ENCODE assay signal across 15 cellular contexts in the genomic region with DNA sequence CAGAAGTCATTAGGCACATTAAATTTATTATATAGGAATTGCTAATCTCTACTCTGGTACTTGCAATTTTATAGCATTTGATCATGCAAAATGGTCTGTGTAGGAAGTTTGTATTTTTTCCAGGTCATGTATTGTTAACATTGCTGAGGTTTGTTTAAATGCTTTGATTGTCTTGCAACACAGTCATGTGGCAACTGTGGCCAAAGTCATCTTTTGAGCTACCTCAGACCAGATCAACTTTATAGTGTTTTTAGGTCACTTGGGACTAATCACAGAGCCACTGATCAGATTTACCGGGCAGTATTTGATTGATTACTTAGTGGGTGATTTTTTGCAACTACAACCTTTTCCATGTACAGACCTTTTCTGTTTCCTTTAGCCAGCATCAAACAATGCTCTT. TPM values are rescaled to one million over a fixed set of nuclear protein-coding genes. Genes with fewer than 3 reads are reported as not detected.
A peak's percentile ranks its signal among the peaks of the same experiment; 100 is the strongest.
DNase-seq lines count a peak whose midpoint lies in the region; ATAC-seq and TF ChIP-seq lines count a peak whose summit lies in the region.
"Had no signal": no experiment of that assay in that cellular context is flagged by ENCODE, and none has a peak within 500 bp of the region (broad histone marks: within the 10 kb centered on the region; RNA-seq: fewer than 3 reads in every experiment).

No MANE protein-coding gene starts in this region.

- DNase-seq in GM23338 (ENCODE audit: low spot score) (no peak), RWPE2 (ENCODE audit: low spot score) (no peak), epithelial cell of prostate (ENCODE audit: low read depth, low spot score) (no peak), right lobe of liver (peak in 1 of 3 donors; percentile 65), NCI-H2081 (lab: John Stamatoyannopoulos, UW) (no peak), uterus (no peak)
- DNase-seq in naive thymus-derived CD8-positive, alpha-beta T cell = no peak
- DNase-seq: ACHN; CD4-positive, CD25-positive, alpha-beta regulatory T cell; GM23248; H7 had no signal

- H3K79me2 ChIP-seq in GM23338 (replicated peaks; ENCODE audit: insufficient read depth) = no peaks in the 10 kb centered on the region

- H2AFZ ChIP-seq in GM23338 = peak overlapping the region; percentile 79
- H2AFZ ChIP-seq: GM23248 had no signal

- H3K9me3 Mint-ChIP-seq in GM23338 = no peaks in the 10 kb centered on the region
- H3K9me3 Mint-ChIP-seq in naive thymus-derived CD8-positive, alpha-beta T cell = no peaks in the 10 kb centered on the region

- H3K9me2 ChIP-seq in GM23338 (ENCODE audit: insufficient read depth) = no peaks in the 10 kb centered on the region

- H3F3A ChIP-seq in GM23338 (replicated peaks; ENCODE audit: low read depth) = no peaks in the 10 kb centered on the region

- H3K27me3 Mint-ChIP-seq in GM23338 (ENCODE audit: insufficient read depth, low read depth, poor library complexity) = peaks cover 5% of the 10 kb centered on the region
- peaks cover 0 to 7% (median 4%) of the 10 kb centered on the region in 5 donors for H3K27me3 Mint-ChIP-seq in naive thymus-derived CD8-positive, alpha-beta T cell

- H3K4me2 ChIP-seq in GM23338 = no peak overlapping the region
- H3K4me2 ChIP-seq: BLaER1 treated with 17β-estradiol and CSF1 and Interleukin-3, amounts not matched to agents 10 nM and 100 nM had no signal

- H3K36me3 ChIP-seq in GM23338 (ENCODE audit: insufficient read depth) (no peaks in the 10 kb centered on the region), RWPE2 (ENCODE audit: low read depth) (peaks cover 83% of the 10 kb centered on the region), right lobe of liver (no peaks in the 10 kb centered on the region), uterus (no peaks in the 10 kb centered on the region)
- H3K36me3 ChIP-seq: BLaER1 treated with 17β-estradiol and CSF1 and Interleukin-3, amounts not matched to agents 10 nM and 100 nM had no signal

- H4K20me1 ChIP-seq in GM23338 (replicated peaks; ENCODE audit: insufficient read depth) = no peaks in the 10 kb centered on the region
- H4K20me1 ChIP-seq: BLaER1 treated with 17β-estradiol and CSF1 and Interleukin-3, amounts not matched to agents 10 nM and 100 nM had no signal

- intact Hi-C loops in right lobe of liver (cut with DNase I) = no loop called here
- intact Hi-C loops in uterus (cut with DNase I; ENCODE audit: low total_unique reads) = no loop called here

- H3K4me1 Mint-ChIP-seq in GM23338 = no peaks in the 10 kb centered on the region; the same call in 2 of the 3 replicates
- H3K4me1 Mint-ChIP-seq in naive thymus-derived CD8-positive, alpha-beta T cell = no peaks in the 10 kb centered on the region
- H3K4me1 Mint-ChIP-seq: CD4-positive, CD25-positive, alpha-beta regulatory T cell had no signal

- no peak overlapping the region for H3K27ac ChIP-seq in GM23338 (ENCODE audit: low read depth)
- H3K27ac ChIP-seq in RWPE2 (ENCODE audit: poor library complexity, severe bottlenecking) = peak overlapping the region; percentile 96
- H3K27ac ChIP-seq in epithelial cell of prostate = peak overlapping the region; percentile 98
- H3K27ac ChIP-seq in right lobe of liver = peak overlapping the region in 1 of 3 donors; percentile 42
- no peak overlapping the region for H3K27ac ChIP-seq in uterus
- H3K27ac ChIP-seq: BLaER1 treated with 17β-estradiol and CSF1 and Interleukin-3, amounts not matched to agents 10 nM and 100 nM; GM23248 had no signal

- H3K36me3 Mint-ChIP-seq in GM23338 (ENCODE audit: low read depth) = no peaks in the 10 kb centered on the region
- H3K36me3 Mint-ChIP-seq in naive thymus-derived CD8-positive, alpha-beta T cell = no peaks in the 10 kb centered on the region
- H3K36me3 Mint-ChIP-seq: CD4-positive, CD25-positive, alpha-beta regulatory T cell had no signal

- POLR2A ChIA-PET in naive thymus-derived CD8-positive, alpha-beta T cell (lab: Charles Lee) = no interaction called here

- H3K4me1 ChIP-seq in GM23338 (ENCODE audit: insufficient read depth) = no peaks in the 10 kb centered on the region
- peaks cover 38% of the 10 kb centered on the region for H3K4me1 ChIP-seq in RWPE2 (ENCODE audit: insufficient read depth, poor library complexity, severe bottlenecking)
- peaks cover 0 to 14% (median 5%) of the 10 kb centered on the region in 4 donors for H3K4me1 ChIP-seq in right lobe of liver
- H3K4me1 ChIP-seq in uterus = no peaks in the 10 kb centered on the region

- no peaks in the 10 kb centered on the region for H3K9me3 ChIP-seq in RWPE2 (ENCODE audit: severe bottlenecking)
- no peaks in the 10 kb centered on the region for H3K9me3 ChIP-seq in right lobe of liver
- no peaks in the 10 kb centered on the region for H3K9me3 ChIP-seq in uterus
- H3K9me3 ChIP-seq: BLaER1 treated with 17β-estradiol and CSF1 and Interleukin-3, amounts not matched to agents 10 nM and 100 nM had no signal

- no peak overlapping the region for H3K4me3 Mint-ChIP-seq in GM23338
- no peak overlapping the region for H3K4me3 Mint-ChIP-seq in naive thymus-derived CD8-positive, alpha-beta T cell
- H3K4me3 Mint-ChIP-seq: CD4-positive, CD25-positive, alpha-beta regulatory T cell had no signal

- TF ChIP-seq CTCF in GM23338 (conservative IDR thresholded peaks at IDR 0.05; ENCODE audit: low read depth in 2 of 2) (no peak), RWPE2 (IDR thresholded peaks at IDR 0.05; ENCODE audit: poor library complexity, severe bottlenecking) (no peak), right lobe of liver (IDR thresholded peaks at IDR 0.05) (no peak), uterus (IDR thresholded peaks at IDR 0.05) (no peak)

- H3K27me3 ChIP-seq in GM23338 (ENCODE audit: insufficient read depth) = no peaks in the 10 kb centered on the region
- H3K27me3 ChIP-seq in RWPE2 (ENCODE audit: insufficient read depth, poor library complexity, severe bottlenecking) = no peaks in the 10 kb centered on the region
- no peaks in the 10 kb centered on the region for H3K27me3 ChIP-seq in right lobe of liver
- H3K27me3 ChIP-seq in uterus = no peaks in the 10 kb centered on the region
- H3K27me3 ChIP-seq: BLaER1 treated with 17β-estradiol and CSF1 and Interleukin-3, amounts not matched to agents 10 nM and 100 nM had no signal

- H3K4me3 ChIP-seq in GM23338 = no peak overlapping the region
- peak overlapping the region; percentile 57 for H3K4me3 ChIP-seq in RWPE2 (ENCODE audit: severe bottlenecking)
- H3K4me3 ChIP-seq in right lobe of liver = no peak overlapping the region
- H3K4me3 ChIP-seq in uterus = no peak overlapping the region
- H3K4me3 ChIP-seq: BLaER1 treated with 17β-estradiol and CSF1 and Interleukin-3, amounts not matched to agents 10 nM and 100 nM; GM23248 had no signal

- TF ChIP-seq POLR2A in right lobe of liver (IDR thresholded peaks at IDR 0.05) = no peak
- TF ChIP-seq POLR2A in uterus (IDR thresholded peaks at IDR 0.05) = no peak

- no peak overlapping the region for H3K27ac Mint-ChIP-seq in GM23338
- no peak overlapping the region for H3K27ac Mint-ChIP-seq in naive thymus-derived CD8-positive, alpha-beta T cell
- H3K27ac Mint-ChIP-seq: CD4-positive, CD25-positive, alpha-beta regulatory T cell had no signal

- 23% methylated on average over 1 of the region's 1 CpG for WGBS in right lobe of liver (ENCODE audit: insufficient coverage, low coverage, low lambda C conversion rate, missing lambda C conversion rate)

- ATAC-seq in GM23338 (no peak), RWPE2 (ENCODE audit: low read depth) (no peak), right lobe of liver (peak; percentile 91 to 96 (median 96)), HG03280 (IDR thresholded peaks at IDR 0.05; ENCODE audit: unreplicated experiment) (no peak)
- no peak for ATAC-seq in naive thymus-derived CD8-positive, alpha-beta T cell

TF ChIP-seq in GM23338, 12 proteins besides CTCF, POLR2A, EP300 and RAD21 (continues in another document):
- TF ChIP-seq, protein P1, sequence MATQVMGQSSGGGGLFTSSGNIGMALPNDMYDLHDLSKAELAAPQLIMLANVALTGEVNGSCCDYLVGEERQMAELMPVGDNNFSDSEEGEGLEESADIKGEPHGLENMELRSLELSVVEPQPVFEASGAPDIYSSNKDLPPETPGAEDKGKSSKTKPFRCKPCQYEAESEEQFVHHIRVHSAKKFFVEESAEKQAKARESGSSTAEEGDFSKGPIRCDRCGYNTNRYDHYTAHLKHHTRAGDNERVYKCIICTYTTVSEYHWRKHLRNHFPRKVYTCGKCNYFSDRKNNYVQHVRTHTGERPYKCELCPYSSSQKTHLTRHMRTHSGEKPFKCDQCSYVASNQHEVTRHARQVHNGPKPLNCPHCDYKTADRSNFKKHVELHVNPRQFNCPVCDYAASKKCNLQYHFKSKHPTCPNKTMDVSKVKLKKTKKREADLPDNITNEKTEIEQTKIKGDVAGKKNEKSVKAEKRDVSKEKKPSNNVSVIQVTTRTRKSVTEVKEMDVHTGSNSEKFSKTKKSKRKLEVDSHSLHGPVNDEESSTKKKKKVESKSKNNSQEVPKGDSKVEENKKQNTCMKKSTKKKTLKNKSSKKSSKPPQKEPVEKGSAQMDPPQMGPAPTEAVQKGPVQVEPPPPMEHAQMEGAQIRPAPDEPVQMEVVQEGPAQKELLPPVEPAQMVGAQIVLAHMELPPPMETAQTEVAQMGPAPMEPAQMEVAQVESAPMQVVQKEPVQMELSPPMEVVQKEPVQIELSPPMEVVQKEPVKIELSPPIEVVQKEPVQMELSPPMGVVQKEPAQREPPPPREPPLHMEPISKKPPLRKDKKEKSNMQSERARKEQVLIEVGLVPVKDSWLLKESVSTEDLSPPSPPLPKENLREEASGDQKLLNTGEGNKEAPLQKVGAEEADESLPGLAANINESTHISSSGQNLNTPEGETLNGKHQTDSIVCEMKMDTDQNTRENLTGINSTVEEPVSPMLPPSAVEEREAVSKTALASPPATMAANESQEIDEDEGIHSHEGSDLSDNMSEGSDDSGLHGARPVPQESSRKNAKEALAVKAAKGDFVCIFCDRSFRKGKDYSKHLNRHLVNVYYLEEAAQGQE (IDR thresholded peaks at IDR 0.05; ENCODE audit: unreplicated experiment) = no peak
- TF ChIP-seq ZNF331 (CRISPR knock-in tag; IDR thresholded peaks at IDR 0.05; ENCODE audit: low read depth) (no peak), CREB1 (CRISPR knock-in tag; IDR thresholded peaks at IDR 0.05; ENCODE audit: low read depth) (no peak), JUNB (IDR thresholded peaks at IDR 0.05; ENCODE audit: unreplicated experiment) (no peak), POLR2AphosphoS5 (IDR thresholded peaks at IDR 0.05; ENCODE audit: low read depth) (no peak)

RNA-seq across cellular contexts. Expression of a gene that starts 3.7 kb away (rescaled TPM):
- not detected in 2 replicates for total RNA-seq in GM23338 (2014; rRNA removed; shearing (Covaris generic))
- polyA plus RNA-seq in GM23338 (2016; fragmentation: Nextera tagmentation; extraction: Ambion mirVana) = 0.16 TPM in 1 of 2 replicates, not detected in the other
- total RNA-seq in right lobe of liver (not detected), uterus (under 1 TPM in 1 of 4 donors, not detected in 3; 0.69 TPM)
- total RNA-seq in naive thymus-derived CD8-positive, alpha-beta T cell = not detected
- polyA plus RNA-seq in naive thymus-derived CD8-positive, alpha-beta T cell = not detected
- total RNA-seq: A172; CD4-positive, CD25-positive, alpha-beta regulatory T cell; Daoy; GM23248 had no signal
- polyA plus RNA-seq: CD4-positive, CD25-positive, alpha-beta regulatory T cell; GM23248 had no signal

RNA-seq across cellular contexts. Expression of a gene that starts 58.2 kb away (rescaled TPM):
- total RNA-seq in GM23338 (2014; rRNA removed; shearing (Covaris generic)) = 30.2 and 34.4 TPM in 2 replicates
- 43.5 and 49.4 TPM in 2 replicates for polyA plus RNA-seq in GM23338 (2016; fragmentation: Nextera tagmentation; extraction: Ambion mirVana)
- 10 to 100 TPM; 18.3 to 30.4 (median 22.3) TPM for total RNA-seq in right lobe of liver
- 10 to 100 TPM; 69.8 to 74.8 TPM for total RNA-seq in naive thymus-derived CD8-positive, alpha-beta T cell
- polyA plus RNA-seq in naive thymus-derived CD8-positive, alpha-beta T cell = 10 to 100 TPM; 41.0 to 57.8 (median 48.8) TPM
- 100 to 1,000 TPM in 1 of 4 donors, 10 to 100 TPM in 3; 32.4 to 214 (median 52.2) TPM for total RNA-seq in uterus

Comparison
In these comparisons a context has a peak if more than half of its experiments do, and no peak if none do; other contexts are left out.
1. ATAC-seq: peak in right lobe of liver (4 of 4); none in GM23338 (single experiment), RWPE2 (single experiment), HG03280 (single experiment) and naive thymus-derived CD8-positive, alpha-beta T cell (0 of 2).
2. H3K27ac ChIP-seq: peak in RWPE2 (single experiment) and epithelial cell of prostate (single experiment); none in GM23338 (single experiment) and uterus (0 of 2).